Comparison of ENCODE assay signal across 1 cellular context in the genomic region with DNA sequence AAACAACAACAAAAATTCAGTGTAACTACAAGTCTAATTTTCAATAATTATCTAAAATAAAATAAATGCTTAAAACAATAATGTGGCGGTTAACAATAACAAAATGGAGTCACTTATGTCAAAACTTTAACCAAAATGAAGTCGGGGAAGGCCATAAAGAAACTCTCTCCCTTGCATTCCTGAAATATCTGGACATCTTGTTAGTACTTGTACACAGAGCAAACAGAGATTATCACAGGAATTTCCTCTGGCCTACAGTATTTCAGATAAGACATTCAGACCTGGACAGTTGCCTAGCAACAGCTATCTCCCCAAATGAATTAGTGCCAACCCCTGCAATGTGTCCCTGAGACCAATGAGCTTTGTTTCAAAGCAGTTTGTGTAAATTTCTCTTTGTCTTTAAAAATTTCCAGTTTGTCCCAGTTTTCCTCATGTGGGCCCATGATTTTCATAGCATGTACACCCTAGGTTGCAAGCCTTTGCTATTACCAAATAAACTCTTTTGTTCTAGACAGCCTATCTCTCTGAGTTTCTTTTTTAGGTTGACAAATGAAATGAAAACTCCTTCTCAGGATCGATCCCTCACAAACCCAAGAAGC.
TF ChIP-seq lines count a peak whose summit lies in the region.

No MANE protein-coding gene starts in this region.

TF ChIP-seq in HepG2, 621 proteins besides CTCF, POLR2A, EP300 and RAD21 (continued from another document and continues in another):
- TF ChIP-seq AFF4 (CRISPR knock-in tag; IDR thresholded peaks at IDR 0.05) (no peak), ZBTB20 (CRISPR knock-in tag; IDR thresholded peaks at IDR 0.05; ENCODE audit: borderline replicate concordance, low read depth) (no peak), NFYB (CRISPR knock-in tag; IDR thresholded peaks at IDR 0.05) (no peak), STAT6 (CRISPR knock-in tag; IDR thresholded peaks at IDR 0.05; ENCODE audit: borderline replicate concordance) (no peak), ZNF292 (CRISPR knock-in tag; IDR thresholded peaks at IDR 0.05; ENCODE audit: borderline replicate concordance, low read depth) (peak; percentile 38; the same call in 1 of the 2 replicates), ZNF746 (CRISPR knock-in tag; IDR thresholded peaks at IDR 0.05) (no peak), ZNF160 (CRISPR knock-in tag; IDR thresholded peaks at IDR 0.05) (no peak), ZNF546 (CRISPR knock-in tag; conservative IDR thresholded peaks at IDR 0.05) (no peak), HOXA9 (CRISPR knock-in tag; IDR thresholded peaks at IDR 0.05; ENCODE audit: borderline replicate concordance) (no peak), RXRA (CRISPR knock-in tag; IDR thresholded peaks at IDR 0.05) (no peak; the same call in 1 of the 2 replicates), CEBPG (CRISPR knock-in tag; IDR thresholded peaks at IDR 0.05) (peak; percentile 67), ZNF550 (CRISPR knock-in tag; IDR thresholded peaks at IDR 0.05; ENCODE audit: borderline replicate concordance) (no peak), THYN1 (CRISPR knock-in tag; IDR thresholded peaks at IDR 0.05; ENCODE audit: borderline replicate concordance, low read depth) (no peak), DPF2 (CRISPR knock-in tag; IDR thresholded peaks at IDR 0.05; ENCODE audit: borderline replicate concordance, low read depth) (peak; percentile 92), SNAI1 (CRISPR knock-in tag; IDR thresholded peaks at IDR 0.05; ENCODE audit: borderline replicate concordance) (no peak), RFX5 (IDR thresholded peaks at IDR 0.05; ENCODE audit: low read depth, low read length) (peak; percentile 53; the same call in 1 of the 2 replicates), DR1 (CRISPR knock-in tag; IDR thresholded peaks at IDR 0.05) (no peak), USF2 (IDR thresholded peaks at IDR 0.05; ENCODE audit: low read depth, low read length) (no peak), USF2 (CRISPR knock-in tag; IDR thresholded peaks at IDR 0.05; ENCODE audit: borderline replicate concordance) (no peak), ZNF33A (CRISPR knock-in tag; IDR thresholded peaks at IDR 0.05; ENCODE audit: borderline replicate concordance) (no peak), ZBTB3 (CRISPR knock-in tag; IDR thresholded peaks at IDR 0.05; ENCODE audit: borderline replicate concordance, low read depth) (no peak), WIZ (CRISPR knock-in tag; IDR thresholded peaks at IDR 0.05) (no peak), SSRP1 (CRISPR knock-in tag; IDR thresholded peaks at IDR 0.05) (no peak), ZNF275 (CRISPR knock-in tag; IDR thresholded peaks at IDR 0.05; ENCODE audit: borderline replicate concordance) (no peak), ZNF432 (CRISPR knock-in tag; IDR thresholded peaks at IDR 0.05; ENCODE audit: borderline replicate concordance) (no peak), SMAD3 (CRISPR knock-in tag; IDR thresholded peaks at IDR 0.05) (0 out of 2 replicates have a peak, but pooled peaks have one; percentile 55)
- TF ChIP-seq, protein P1, sequence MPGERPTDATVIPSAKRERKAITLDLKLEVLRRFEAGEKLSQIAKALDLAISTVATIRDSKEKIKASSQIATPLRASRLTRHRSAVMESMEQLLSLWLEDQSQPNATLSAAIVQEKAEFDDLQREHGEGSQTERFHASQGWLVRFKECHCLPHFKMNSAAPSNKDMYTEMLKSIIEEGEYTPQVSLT (CRISPR knock-in tag; IDR thresholded peaks at IDR 0.05; ENCODE audit: borderline replicate concordance, low read depth) = no peak
- TF ChIP-seq, protein P2, sequence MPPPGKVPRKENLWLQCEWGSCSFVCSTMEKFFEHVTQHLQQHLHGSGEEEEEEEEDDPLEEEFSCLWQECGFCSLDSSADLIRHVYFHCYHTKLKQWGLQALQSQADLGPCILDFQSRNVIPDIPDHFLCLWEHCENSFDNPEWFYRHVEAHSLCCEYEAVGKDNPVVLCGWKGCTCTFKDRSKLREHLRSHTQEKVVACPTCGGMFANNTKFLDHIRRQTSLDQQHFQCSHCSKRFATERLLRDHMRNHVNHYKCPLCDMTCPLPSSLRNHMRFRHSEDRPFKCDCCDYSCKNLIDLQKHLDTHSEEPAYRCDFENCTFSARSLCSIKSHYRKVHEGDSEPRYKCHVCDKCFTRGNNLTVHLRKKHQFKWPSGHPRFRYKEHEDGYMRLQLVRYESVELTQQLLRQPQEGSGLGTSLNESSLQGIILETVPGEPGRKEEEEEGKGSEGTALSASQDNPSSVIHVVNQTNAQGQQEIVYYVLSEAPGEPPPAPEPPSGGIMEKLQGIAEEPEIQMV (CRISPR knock-in tag; IDR thresholded peaks at IDR 0.05; ENCODE audit: low read depth) = no peak
- TF ChIP-seq, protein P3, sequence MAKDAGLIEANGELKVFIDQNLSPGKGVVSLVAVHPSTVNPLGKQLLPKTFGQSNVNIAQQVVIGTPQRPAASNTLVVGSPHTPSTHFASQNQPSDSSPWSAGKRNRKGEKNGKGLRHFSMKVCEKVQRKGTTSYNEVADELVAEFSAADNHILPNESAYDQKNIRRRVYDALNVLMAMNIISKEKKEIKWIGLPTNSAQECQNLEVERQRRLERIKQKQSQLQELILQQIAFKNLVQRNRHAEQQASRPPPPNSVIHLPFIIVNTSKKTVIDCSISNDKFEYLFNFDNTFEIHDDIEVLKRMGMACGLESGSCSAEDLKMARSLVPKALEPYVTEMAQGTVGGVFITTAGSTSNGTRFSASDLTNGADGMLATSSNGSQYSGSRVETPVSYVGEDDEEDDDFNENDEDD (CRISPR knock-in tag; IDR thresholded peaks at IDR 0.05; ENCODE audit: borderline replicate concordance) = no peak
- TF ChIP-seq, protein P4, sequence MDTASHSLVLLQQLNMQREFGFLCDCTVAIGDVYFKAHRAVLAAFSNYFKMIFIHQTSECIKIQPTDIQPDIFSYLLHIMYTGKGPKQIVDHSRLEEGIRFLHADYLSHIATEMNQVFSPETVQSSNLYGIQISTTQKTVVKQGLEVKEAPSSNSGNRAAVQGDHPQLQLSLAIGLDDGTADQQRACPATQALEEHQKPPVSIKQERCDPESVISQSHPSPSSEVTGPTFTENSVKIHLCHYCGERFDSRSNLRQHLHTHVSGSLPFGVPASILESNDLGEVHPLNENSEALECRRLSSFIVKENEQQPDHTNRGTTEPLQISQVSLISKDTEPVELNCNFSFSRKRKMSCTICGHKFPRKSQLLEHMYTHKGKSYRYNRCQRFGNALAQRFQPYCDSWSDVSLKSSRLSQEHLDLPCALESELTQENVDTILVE (CRISPR knock-in tag; IDR thresholded peaks at IDR 0.05) = peak; percentile 21; the same call in 1 of the 2 replicates
- TF ChIP-seq, protein P5, sequence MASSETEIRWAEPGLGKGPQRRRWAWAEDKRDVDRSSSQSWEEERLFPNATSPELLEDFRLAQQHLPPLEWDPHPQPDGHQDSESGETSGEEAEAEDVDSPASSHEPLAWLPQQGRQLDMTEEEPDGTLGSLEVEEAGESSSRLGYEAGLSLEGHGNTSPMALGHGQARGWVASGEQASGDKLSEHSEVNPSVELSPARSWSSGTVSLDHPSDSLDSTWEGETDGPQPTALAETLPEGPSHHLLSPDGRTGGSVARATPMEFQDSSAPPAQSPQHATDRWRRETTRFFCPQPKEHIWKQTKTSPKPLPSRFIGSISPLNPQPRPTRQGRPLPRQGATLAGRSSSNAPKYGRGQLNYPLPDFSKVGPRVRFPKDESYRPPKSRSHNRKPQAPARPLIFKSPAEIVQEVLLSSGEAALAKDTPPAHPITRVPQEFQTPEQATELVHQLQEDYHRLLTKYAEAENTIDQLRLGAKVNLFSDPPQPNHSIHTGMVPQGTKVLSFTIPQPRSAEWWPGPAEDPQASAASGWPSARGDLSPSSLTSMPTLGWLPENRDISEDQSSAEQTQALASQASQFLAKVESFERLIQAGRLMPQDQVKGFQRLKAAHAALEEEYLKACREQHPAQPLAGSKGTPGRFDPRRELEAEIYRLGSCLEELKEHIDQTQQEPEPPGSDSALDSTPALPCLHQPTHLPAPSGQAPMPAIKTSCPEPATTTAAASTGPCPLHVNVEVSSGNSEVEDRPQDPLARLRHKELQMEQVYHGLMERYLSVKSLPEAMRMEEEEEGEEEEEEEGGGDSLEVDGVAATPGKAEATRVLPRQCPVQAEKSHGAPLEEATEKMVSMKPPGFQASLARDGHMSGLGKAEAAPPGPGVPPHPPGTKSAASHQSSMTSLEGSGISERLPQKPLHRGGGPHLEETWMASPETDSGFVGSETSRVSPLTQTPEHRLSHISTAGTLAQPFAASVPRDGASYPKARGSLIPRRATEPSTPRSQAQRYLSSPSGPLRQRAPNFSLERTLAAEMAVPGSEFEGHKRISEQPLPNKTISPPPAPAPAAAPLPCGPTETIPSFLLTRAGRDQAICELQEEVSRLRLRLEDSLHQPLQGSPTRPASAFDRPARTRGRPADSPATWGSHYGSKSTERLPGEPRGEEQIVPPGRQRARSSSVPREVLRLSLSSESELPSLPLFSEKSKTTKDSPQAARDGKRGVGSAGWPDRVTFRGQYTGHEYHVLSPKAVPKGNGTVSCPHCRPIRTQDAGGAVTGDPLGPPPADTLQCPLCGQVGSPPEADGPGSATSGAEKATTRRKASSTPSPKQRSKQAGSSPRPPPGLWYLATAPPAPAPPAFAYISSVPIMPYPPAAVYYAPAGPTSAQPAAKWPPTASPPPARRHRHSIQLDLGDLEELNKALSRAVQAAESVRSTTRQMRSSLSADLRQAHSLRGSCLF (CRISPR knock-in tag; IDR thresholded peaks at IDR 0.05; ENCODE audit: borderline replicate concordance) = no peak
- TF ChIP-seq, protein P6, sequence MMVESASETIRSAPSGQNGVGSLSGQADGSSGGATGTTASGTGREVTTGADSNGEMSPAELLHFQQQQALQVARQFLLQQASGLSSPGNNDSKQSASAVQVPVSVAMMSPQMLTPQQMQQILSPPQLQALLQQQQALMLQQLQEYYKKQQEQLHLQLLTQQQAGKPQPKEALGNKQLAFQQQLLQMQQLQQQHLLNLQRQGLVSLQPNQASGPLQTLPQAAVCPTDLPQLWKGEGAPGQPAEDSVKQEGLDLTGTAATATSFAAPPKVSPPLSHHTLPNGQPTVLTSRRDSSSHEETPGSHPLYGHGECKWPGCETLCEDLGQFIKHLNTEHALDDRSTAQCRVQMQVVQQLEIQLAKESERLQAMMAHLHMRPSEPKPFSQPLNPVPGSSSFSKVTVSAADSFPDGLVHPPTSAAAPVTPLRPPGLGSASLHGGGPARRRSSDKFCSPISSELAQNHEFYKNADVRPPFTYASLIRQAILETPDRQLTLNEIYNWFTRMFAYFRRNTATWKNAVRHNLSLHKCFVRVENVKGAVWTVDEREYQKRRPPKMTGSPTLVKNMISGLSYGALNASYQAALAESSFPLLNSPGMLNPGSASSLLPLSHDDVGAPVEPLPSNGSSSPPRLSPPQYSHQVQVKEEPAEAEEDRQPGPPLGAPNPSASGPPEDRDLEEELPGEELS (CRISPR knock-in tag; IDR thresholded peaks at IDR 0.05) = peak; percentile 90
